ENCODE assay signal across 1 cellular context in genomic region chr3:105366302-105367062, GRCh38.
TF ChIP-seq lines count a peak whose summit lies in the region.

TSS of gene ALCAM (plus strand) at chr3:105366909.

TF ChIP-seq in HepG2, 621 proteins besides CTCF, POLR2A, EP300 and RAD21 (continued from another document and continues in another):
- peak; percentile 57; the same call in 1 of the 2 replicates for TF ChIP-seq SMAD9 (CRISPR knock-in tag; IDR thresholded peaks at IDR 0.05)
- TF ChIP-seq NR2F1 (CRISPR knock-in tag; IDR thresholded peaks at IDR 0.05) = no peak
- TF ChIP-seq SOX6 (IDR thresholded peaks at IDR 0.05) = no peak
- peak; percentile 72 for TF ChIP-seq SOX6 (CRISPR knock-in tag; IDR thresholded peaks at IDR 0.05)
- no peak for TF ChIP-seq ATF7 (IDR thresholded peaks at IDR 0.05)
- TF ChIP-seq ATF7 (CRISPR knock-in tag; IDR thresholded peaks at IDR 0.05) = 0 out of 2 replicates have a peak, but pooled peaks have one; percentile 44
- TF ChIP-seq ZNF558 (CRISPR knock-in tag; IDR thresholded peaks at IDR 0.05; ENCODE audit: borderline replicate concordance) = peak; percentile 79; the same call in 1 of the 2 replicates
- TF ChIP-seq ZBTB37 (CRISPR knock-in tag; IDR thresholded peaks at IDR 0.05) = no peak
- TF ChIP-seq ZNF546 (CRISPR knock-in tag; conservative IDR thresholded peaks at IDR 0.05) = 0 out of 2 replicates have a peak, but pooled peaks have one; percentile 13
- no peak for TF ChIP-seq ZNF326 (CRISPR knock-in tag; IDR thresholded peaks at IDR 0.05; ENCODE audit: borderline replicate concordance)
- 0 out of 2 replicates have a peak, but pooled peaks have one; percentile 49 for TF ChIP-seq ZBTB7B (CRISPR knock-in tag; IDR thresholded peaks at IDR 0.05)
- TF ChIP-seq DNMT1 (CRISPR knock-in tag; IDR thresholded peaks at IDR 0.05) = no peak
- TF ChIP-seq AGO1 (IDR thresholded peaks at IDR 0.05; ENCODE audit: low read depth, low read length, poor library complexity, severe bottlenecking) = no peak
- TF ChIP-seq ZNF264 (CRISPR knock-in tag; IDR thresholded peaks at IDR 0.05) = 0 out of 2 replicates have a peak, but pooled peaks have one; percentile 66
- no peak for TF ChIP-seq ZNF556 (CRISPR knock-in tag; IDR thresholded peaks at IDR 0.05; ENCODE audit: borderline replicate concordance)
- TF ChIP-seq MED1 (CRISPR knock-in tag; IDR thresholded peaks at IDR 0.05) = peak; percentile 68
- TF ChIP-seq ZNF547 (CRISPR knock-in tag; IDR thresholded peaks at IDR 0.05) = peak; percentile 66
- TF ChIP-seq RERE (CRISPR knock-in tag; IDR thresholded peaks at IDR 0.05; ENCODE audit: low read depth) = no peak
- 0 out of 2 replicates have a peak, but pooled peaks have one; percentile 47 for TF ChIP-seq GFI1 (CRISPR knock-in tag; IDR thresholded peaks at IDR 0.05; ENCODE audit: borderline replicate concordance)
- TF ChIP-seq ZNF775 (CRISPR knock-in tag; IDR thresholded peaks at IDR 0.05; ENCODE audit: borderline replicate concordance) = no peak
- TF ChIP-seq ZBTB38 (CRISPR knock-in tag; IDR thresholded peaks at IDR 0.05) = no peak; the same call in 1 of the 2 replicates
- TF ChIP-seq ZSCAN21 (CRISPR knock-in tag; IDR thresholded peaks at IDR 0.05; ENCODE audit: borderline replicate concordance) = peak; percentile 91
- 0 out of 2 replicates have a peak, but pooled peaks have one; percentile 91 for TF ChIP-seq ZFP36L1 (CRISPR knock-in tag; IDR thresholded peaks at IDR 0.05)
- no peak for TF ChIP-seq ZNF576 (CRISPR knock-in tag; IDR thresholded peaks at IDR 0.05)
- TF ChIP-seq BCL3 (CRISPR knock-in tag; IDR thresholded peaks at IDR 0.05) = peak; percentile 79; the same call in 1 of the 2 replicates
- TF ChIP-seq NFKBIZ (CRISPR knock-in tag; IDR thresholded peaks at IDR 0.05) = no peak
- peak; percentile 67; the same call in 1 of the 2 replicates for TF ChIP-seq ZNF274 (CRISPR knock-in tag; IDR thresholded peaks at IDR 0.05)
- TF ChIP-seq ZNF609 (CRISPR knock-in tag; IDR thresholded peaks at IDR 0.05; ENCODE audit: borderline replicate concordance) = 0 out of 2 replicates have a peak, but pooled peaks have one; percentile 37
- TF ChIP-seq ZBTB26 (CRISPR knock-in tag; IDR thresholded peaks at IDR 0.05; ENCODE audit: borderline replicate concordance) = peak; percentile 30; the same call in 1 of the 2 replicates
- peak; percentile 96 for TF ChIP-seq MYPOP (CRISPR knock-in tag; IDR thresholded peaks at IDR 0.05)
- TF ChIP-seq MIXL1 (CRISPR knock-in tag; IDR thresholded peaks at IDR 0.05) = 0 out of 2 replicates have a peak, but pooled peaks have one; percentile 19
- TF ChIP-seq RXRA (CRISPR knock-in tag; IDR thresholded peaks at IDR 0.05) = no peak
- TF ChIP-seq ZNF709 (CRISPR knock-in tag; IDR thresholded peaks at IDR 0.05) = peak; percentile 74; the same call in 1 of the 2 replicates
- TF ChIP-seq JDP2 (CRISPR knock-in tag; IDR thresholded peaks at IDR 0.05; ENCODE audit: borderline replicate concordance) = no peak
- 0 out of 2 replicates have a peak, but pooled peaks have one; percentile 61 for TF ChIP-seq ZNF124 (CRISPR knock-in tag; IDR thresholded peaks at IDR 0.05)
- no peak for TF ChIP-seq ZNF784 (CRISPR knock-in tag; IDR thresholded peaks at IDR 0.05; ENCODE audit: borderline replicate concordance)
- TF ChIP-seq GMEB2 (CRISPR knock-in tag; IDR thresholded peaks at IDR 0.05; ENCODE audit: low read depth) = no peak
- TF ChIP-seq RFXAP (CRISPR knock-in tag; IDR thresholded peaks at IDR 0.05; ENCODE audit: borderline replicate concordance) = no peak; the same call in 1 of the 2 replicates
